In the genomic region with DNA sequence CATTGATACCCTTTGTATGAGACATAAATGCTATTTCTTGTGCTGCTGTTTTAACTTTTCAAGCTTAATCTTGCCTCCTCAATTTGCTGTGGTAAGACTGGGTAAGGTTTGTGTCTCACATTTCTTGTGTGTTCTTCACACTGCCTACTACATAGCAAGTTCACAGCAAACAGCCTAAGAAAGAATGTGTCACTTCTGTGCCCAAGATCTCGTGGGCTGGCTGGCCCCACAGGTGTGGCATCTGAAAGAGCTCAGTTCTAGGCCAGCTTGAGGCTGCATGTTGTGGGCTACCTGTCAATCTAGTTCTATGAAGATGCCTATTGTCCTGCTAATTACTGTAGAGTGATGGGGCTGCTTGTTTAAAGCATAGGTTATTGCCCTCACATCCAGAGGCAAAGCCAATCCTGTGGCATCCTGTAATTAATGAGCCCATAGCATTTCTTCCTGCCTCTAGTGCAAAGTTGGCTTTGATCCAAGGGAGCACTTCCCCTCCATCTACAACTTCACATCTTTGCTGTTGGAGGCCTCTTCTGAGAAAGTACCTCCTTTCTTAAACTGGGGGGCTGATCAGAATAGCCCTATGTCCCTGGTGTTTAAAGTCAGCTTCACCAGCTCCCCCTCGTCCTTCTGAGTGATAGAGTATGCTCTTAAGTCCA, we compare ENCODE assay signal across 15 cellular contexts. TPM values are rescaled to one million over a fixed set of nuclear protein-coding genes. Genes with fewer than 3 reads are reported as not detected.
DNase-seq lines count a peak whose midpoint lies in the region; ATAC-seq and TF ChIP-seq lines count a peak whose summit lies in the region.
"Had no signal": no experiment of that assay in that cellular context is flagged by ENCODE, and none has a peak within 500 bp of the region (broad histone marks: within the 10 kb centered on the region; RNA-seq: fewer than 3 reads in every experiment).

No MANE protein-coding gene starts in this region.

- no peaks in the 10 kb centered on the region for H3K9me3 Mint-ChIP-seq in glutamatergic neuron (ENCODE audit: unreplicated experiment)
- H3K9me3 Mint-ChIP-seq: neural progenitor cell had no signal

- H3K36me3 Mint-ChIP-seq in glutamatergic neuron (ENCODE audit: unreplicated experiment) = no peaks in the 10 kb centered on the region
- H3K36me3 Mint-ChIP-seq: neural progenitor cell had no signal

- H3K4me3 Mint-ChIP-seq in glutamatergic neuron (ENCODE audit: unreplicated experiment) = no peak overlapping the region
- H3K4me3 Mint-ChIP-seq: neural progenitor cell had no signal

- H3K27me3 ChIP-seq in H7 (ENCODE audit: control insufficient read depth, insufficient read depth, low read length) = no peaks in the 10 kb centered on the region
- H3K27me3 ChIP-seq: heart right ventricle, neural progenitor cell had no signal

- no peaks in the 10 kb centered on the region for H3K36me3 ChIP-seq in H7 (replicated peaks; ENCODE audit: control insufficient read depth, insufficient read depth, low read length)
- H3K36me3 ChIP-seq: heart right ventricle, neural progenitor cell, thoracic aorta had no signal

- no peaks in the 10 kb centered on the region for H3K4me1 Mint-ChIP-seq in glutamatergic neuron (ENCODE audit: low read depth, unreplicated experiment)
- H3K4me1 Mint-ChIP-seq: neural progenitor cell had no signal

- no peak overlapping the region for H3K27ac Mint-ChIP-seq in glutamatergic neuron (ENCODE audit: unreplicated experiment)
- H3K27ac Mint-ChIP-seq: neural progenitor cell had no signal

- DNase-seq in DMS79 treated with DMSO at 0.1 percent for 48 hours (lab: John Stamatoyannopoulos, UW) (peak; percentile 19), DMS79 (lab: John Stamatoyannopoulos, UW) (no peak), H7 (peak; percentile 13), RPMI8226 (peak; percentile 51), mesenteric fat pad (ENCODE audit: low spot score) (peak; percentile 20), G401 (ENCODE audit: low spot score) (no peak), glutamatergic neuron (no peak)
- DNase-seq: activated CD4-positive, CD25-positive, alpha-beta regulatory T cell; activated effector memory CD4-positive, alpha-beta T cell treated with Interleukin-2 at 50 U/mL for 16 hours; heart right ventricle; left ventricle myocardium superior; SHP77 had no signal

- TF ChIP-seq CTCF in glutamatergic neuron (IDR thresholded peaks at IDR 0.05; ENCODE audit: partially characterized antibody, unreplicated experiment) = no peak

- in situ Hi-C loops in G401 (cut with HindIII; ENCODE audit: low sequenced_read_pairs) = no loop called here

- no peak for ATAC-seq in GM19351 (IDR thresholded peaks at IDR 0.05; ENCODE audit: unreplicated experiment)
- ATAC-seq: heart right ventricle, left ventricle myocardium superior had no signal

- peaks cover 3% of the 10 kb centered on the region for H3K27me3 Mint-ChIP-seq in glutamatergic neuron (ENCODE audit: unreplicated experiment)

- no peak overlapping the region for H3K4me3 ChIP-seq in H7 (ENCODE audit: insufficient read depth, low read depth, low read length)
- H3K4me3 ChIP-seq: heart right ventricle, neural progenitor cell, thoracic aorta had no signal

RNA-seq across cellular contexts. Expression of a gene that starts 40.9 kb away (rescaled TPM):
- 0.70 and 0.90 TPM in 2 replicates for total RNA-seq in H7 (2014; rRNA removed; shearing (Covaris generic))
- 1.1 TPM for total RNA-seq in mesenteric fat pad
- total RNA-seq in G401 (2014; rRNA removed; shearing (Covaris generic)) = 0.55 and 1.3 TPM in 2 replicates
- total RNA-seq in glutamatergic neuron (ENCODE audit: unreplicated experiment) = 2.5 TPM

Comparison
In these comparisons a context has a peak if more than half of its experiments do, and no peak if none do; other contexts are left out.
1. DNase-seq: peak in DMS79 treated with DMSO at 0.1 percent for 48 hours (single experiment), H7 (single experiment), RPMI8226 (single experiment) and mesenteric fat pad (single experiment); none in DMS79 (single experiment), G401 (single experiment) and glutamatergic neuron (single experiment).